ENCODE assay signal across 6 cellular contexts in the genomic region with DNA sequence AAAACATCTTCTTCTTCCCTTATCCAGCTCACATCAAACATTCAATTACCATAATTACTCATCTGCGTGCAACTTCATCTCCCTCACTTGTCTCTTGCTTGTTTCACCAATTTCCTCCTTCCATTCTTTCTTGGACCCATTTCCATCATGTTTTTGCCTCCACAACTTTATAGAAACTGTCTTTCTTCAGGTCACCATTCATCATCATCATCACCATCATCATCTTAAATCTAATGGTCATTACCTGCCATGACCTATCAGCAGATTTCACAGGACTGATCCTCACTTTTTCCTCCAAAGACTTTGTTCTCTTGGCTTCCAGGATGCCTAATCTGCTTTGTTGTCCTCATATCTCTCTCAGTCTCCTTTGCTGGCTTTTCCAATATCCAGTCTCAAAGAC.
"Had no signal": no experiment of that assay in that cellular context is flagged by ENCODE, and none has a peak within 500 bp of the region (broad histone marks: within the 10 kb centered on the region; RNA-seq: fewer than 3 reads in every experiment).

No MANE protein-coding gene starts in this region.

- ATAC-seq: K562 had no signal

- H3K27ac ChIP-seq: HL-60, KMS-11 had no signal

- DNase-seq: IMR-90, KBM-7, KG1 had no signal

- H3K4me3 ChIP-seq: K562 had no signal

- H3K9ac ChIP-seq: KMS-11 had no signal

- H3K4me2 ChIP-seq: KMS-11 had no signal

- FAIRE-seq: K562 had no signal
